Comparison of ENCODE assay signal across 23 cellular contexts in the genomic region with DNA sequence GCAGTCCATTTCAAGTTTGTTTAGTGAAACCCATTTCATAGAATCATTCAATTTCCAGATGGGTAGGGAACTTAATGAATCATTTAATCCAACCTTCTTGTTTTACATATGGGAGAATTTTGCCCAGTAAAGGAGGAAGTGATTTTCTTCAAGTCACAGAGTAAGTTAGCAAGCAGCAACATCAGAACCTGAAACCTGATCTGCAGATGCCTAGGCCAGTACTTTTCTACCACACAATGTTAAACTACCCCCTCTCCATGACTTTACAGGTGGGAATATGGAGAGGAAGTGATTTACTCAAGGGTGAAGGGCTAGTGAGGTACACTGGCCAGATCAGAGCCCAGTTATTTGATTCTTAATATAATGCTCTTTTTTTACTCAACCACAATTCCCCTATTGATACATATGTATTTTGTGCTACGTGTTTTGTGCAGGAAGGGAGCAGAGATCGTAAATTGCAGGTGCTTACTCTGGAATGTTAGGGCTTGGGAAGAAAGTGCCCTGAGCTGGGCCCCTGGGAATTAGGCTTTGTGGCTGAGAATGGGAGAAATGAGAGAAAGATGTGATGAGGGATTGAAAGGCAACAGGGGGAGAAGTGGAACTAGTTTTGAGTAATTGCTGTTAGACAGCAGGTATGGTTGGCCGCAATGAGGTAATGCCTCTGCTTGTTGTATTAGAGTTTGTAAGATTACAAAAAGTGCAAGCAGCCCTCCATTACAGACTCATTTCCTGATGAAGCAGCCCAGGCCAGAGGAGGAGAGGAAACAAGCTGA. TPM values are rescaled to one million over a fixed set of nuclear protein-coding genes. Genes with fewer than 3 reads are reported as not detected.
DNase-seq lines count a peak whose midpoint lies in the region; ATAC-seq, FAIRE-seq and TF ChIP-seq lines count a peak whose summit lies in the region.
"Had no signal": no experiment of that assay in that cellular context is flagged by ENCODE, and none has a peak within 500 bp of the region (broad histone marks: within the 10 kb centered on the region; RNA-seq: fewer than 3 reads in every experiment).

No MANE protein-coding gene starts in this region.

- CTCF ChIA-PET in H1 (lab: Charles Lee; ENCODE audit: partially characterized antibody), result no interaction called here

- no peaks in the 10 kb centered on the region for H3K79me2 ChIP-seq in H1 (ENCODE audit: control insufficient read depth in 1 of 2, insufficient read depth in 2 of 2, low read length in 2 of 2)

- no peak for TF ChIP-seq RAD21 in H1 (IDR thresholded peaks at IDR 0.05 in 1 of 2, conservative IDR thresholded peaks at IDR 0.05 in 1 of 2; ENCODE audit: low read depth in 2 of 2, low read length in 2 of 2)

- H3K23me2 ChIP-seq in H1 (ENCODE audit: low read depth, low read length), result no peaks in the 10 kb centered on the region

- H3K9me3 ChIP-seq in H1 (ENCODE audit: insufficient read depth in 2 of 2, low read depth in 1 of 2, low read length in 1 of 2), result no peaks in the 10 kb centered on the region
- H3K9me3 ChIP-seq: MG63, tibial nerve had no signal

- H3K4ac ChIP-seq in H1 (replicated peaks; ENCODE audit: insufficient read length, low read depth, low read length), result no peak overlapping the region

- TF ChIP-seq POLR2A in H1 (IDR thresholded peaks at IDR 0.05; ENCODE audit: control extremely low read depth in 1 of 2, low read depth in 2 of 2, low read length in 2 of 2), result no peak

- H3K79me1 ChIP-seq in H1 (ENCODE audit: low read depth, low read length), result no peaks in the 10 kb centered on the region

- no peak overlapping the region for H3K27ac ChIP-seq in H1 (ENCODE audit: low read depth, low read length)
- H3K27ac ChIP-seq: tibial nerve had no signal

- no peak overlapping the region for H3K4me3 ChIP-seq in H1 (ENCODE audit: extremely low read depth in 1 of 4, insufficient read depth in 2 of 4, low read depth in 3 of 4, low read length in 4 of 4)
- H3K4me3 ChIP-seq: MG63, tibial nerve had no signal

- H3K36me3 ChIP-seq in H1 (ENCODE audit: control insufficient read depth in 2 of 4, insufficient read depth in 4 of 4, low read length in 3 of 4), result no peaks in the 10 kb centered on the region
- H3K36me3 ChIP-seq: MG63, tibial nerve had no signal

- no peaks in the 10 kb centered on the region for H4K20me1 ChIP-seq in H1 (replicated peaks in 1 of 2; ENCODE audit: control insufficient read depth in 1 of 2, insufficient read depth in 2 of 2, low read length in 2 of 2)

- H4K5ac ChIP-seq in H1 (ENCODE audit: insufficient read length, low read depth, low read length), result no peak overlapping the region

- no peak overlapping the region for H2AFZ ChIP-seq in H1 (ENCODE audit: low read length)

- POLR2A ChIA-PET in H1 (lab: Charles Lee; ENCODE audit: partially characterized antibody), result no interaction called here

- H3K4me2 ChIP-seq in H1 (ENCODE audit: insufficient read depth in 1 of 2, low read depth in 2 of 2, low read length in 2 of 2), result no peak overlapping the region

- no peak overlapping the region for H2BK5ac ChIP-seq in H1 (ENCODE audit: low read depth, low read length)

- H2BK120ac ChIP-seq in H1 (replicated peaks; ENCODE audit: low read depth, low read length), result no peak overlapping the region

- H3K27me3 ChIP-seq in H1 (replicated peaks in 1 of 4; ENCODE audit: control insufficient read depth in 3 of 4, extremely low read depth in 1 of 4, insufficient read depth in 3 of 4, low read length in 3 of 4), result no peaks in the 10 kb centered on the region
- H3K27me3 ChIP-seq: MG63 had no signal

- H2BK12ac ChIP-seq in H1 (ENCODE audit: low read depth, low read length), result no peak overlapping the region

- no peak for TF ChIP-seq EP300 in H1 (IDR thresholded peaks at IDR 0.05; ENCODE audit: borderline replicate concordance in 1 of 2, low read depth in 2 of 2, low read length in 2 of 2)

- WGBS in H1 (ENCODE audit: extremely low coverage in 1 of 2, insufficient coverage in 1 of 2, insufficient read length in 1 of 2, insufficient replicate concordance in 2 of 2, low coverage in 1 of 2, low lambda C conversion rate in 2 of 2, missing lambda C conversion rate in 1 of 2), 2 experiments, result 84% methylated on average over 3 of the region's 3 CpGs; no CpG with 5 or more reads in 1 of the 2 experiments

- no peak overlapping the region for H4K8ac ChIP-seq in H1 (ENCODE audit: extremely low read depth, insufficient read depth, low read length)

- peak; percentile 40 for ATAC-seq in GM18499 (IDR thresholded peaks at IDR 0.05; ENCODE audit: insufficient read depth, unreplicated experiment)
- ATAC-seq in GM19395 (IDR thresholded peaks at IDR 0.05; ENCODE audit: unreplicated experiment), result peak; percentile 50
- peak; percentile 18 for ATAC-seq in HG03135 (IDR thresholded peaks at IDR 0.05; ENCODE audit: unreplicated experiment)
- no peak for ATAC-seq in HG03457 (IDR thresholded peaks at IDR 0.05; ENCODE audit: unreplicated experiment)
- no peak for ATAC-seq in HG02938 (IDR thresholded peaks at IDR 0.05; ENCODE audit: unreplicated experiment)
- ATAC-seq in GM19463 (IDR thresholded peaks at IDR 0.05; ENCODE audit: unreplicated experiment), result no peak
- ATAC-seq: left ventricle myocardium superior; stimulated activated naive CD8-positive, alpha-beta T cell treated with anti-CD3 and anti-CD28 coated beads, Interleukin-15, amount 100 ng/mL, for 72 hours; T-cell had no signal

- peak; percentile 87 for FAIRE-seq in H1 (lab: Jason Lieb, UNC)
- FAIRE-seq: bronchial epithelial cell, endothelial cell of umbilical vein had no signal

- no peak for DNase-seq in H1 (ENCODE audit: low read depth in 1 of 2, low spot score in 2 of 2)
- no peak for DNase-seq in activated CD4-positive, alpha-beta T cell treated with anti-CD3 and anti-CD28 coated beads for 4 hours
- DNase-seq: activated CD4-positive, alpha-beta T cell treated with anti-CD3 and anti-CD28 coated beads, Interleukin-2, amount 50 U/mL, for 4 hours; amniotic stem cell; CD4-positive, alpha-beta T cell; GDM1; immature natural killer cell; left ventricle myocardium superior; MG63; NCI-H1436 treated with DMSO at 0.1 percent for 48 hours; NCI-H774; stimulated activated CD4-positive, alpha-beta T cell treated with anti-CD3 and anti-CD28 coated beads, Interleukin-1b, Interleukin-23, amount 100 ng/mL, for 48 hours; stimulated activated naive CD8-positive, alpha-beta T cell treated with anti-CD3 and anti-CD28 coated beads, Interleukin-15, amount 100 ng/mL, for 72 hours; T-cell had no signal

- H3K56ac ChIP-seq in H1 (replicated peaks; ENCODE audit: insufficient read length, low read depth, low read length), result no peak overlapping the region

- no peak for TF ChIP-seq CTCF in H1 (IDR thresholded peaks at IDR 0.05; ENCODE audit: control extremely low read depth in 1 of 3, insufficient read depth in 1 of 3, low read depth in 1 of 3, low read length in 3 of 3)

- peaks cover 0 to 8% (median 2%) of the 10 kb centered on the region in 4 experiments; a peak in 4 of 7 replicates for H3K4me1 ChIP-seq in H1 (replicated peaks in 1 of 4; ENCODE audit: control insufficient read depth in 3 of 4, insufficient read depth in 4 of 4, low read length in 3 of 4)
- H3K4me1 ChIP-seq: tibial nerve had no signal

- no peak overlapping the region for H2BK20ac ChIP-seq in H1 (ENCODE audit: low read length)

- H2BK15ac ChIP-seq in H1 (ENCODE audit: low read length), result no peak overlapping the region

- H2AK5ac ChIP-seq in H1 (ENCODE audit: low read depth, low read length), result no peak overlapping the region

- H3K14ac ChIP-seq in H1 (ENCODE audit: insufficient read length), result no peak overlapping the region

- H3K18ac ChIP-seq in H1 (ENCODE audit: extremely low read depth, low read length), result no peak overlapping the region; the same call in 1 of the 2 replicates

- H3K23ac ChIP-seq in H1 (ENCODE audit: insufficient read length), result no peak overlapping the region

- no peak overlapping the region for H3K9ac ChIP-seq in H1 (replicated peaks in 1 of 4; ENCODE audit: extremely low read depth in 1 of 4, low read depth in 3 of 4, low read length in 3 of 4)

- H4K91ac ChIP-seq in H1 (replicated peaks; ENCODE audit: insufficient read length, low read length), result no peak overlapping the region

TF ChIP-seq in H1, 55 proteins besides CTCF, POLR2A, EP300 and RAD21 (continues in another document):
- TF ChIP-seq JUN (IDR thresholded peaks at IDR 0.05; ENCODE audit: low read depth, low read length) (no peak), RXRA (IDR thresholded peaks at IDR 0.05; ENCODE audit: insufficient read depth, low read depth, low read length) (no peak), RNF2 (IDR thresholded peaks at IDR 0.05; ENCODE audit: borderline replicate concordance, low read depth, low read length, missing control alignments, poor library complexity, severe bottlenecking) (no peak), JUND (IDR thresholded peaks at IDR 0.05; ENCODE audit: low read length) (no peak), SIN3A (conservative IDR thresholded peaks at IDR 0.05 in 1 of 2, IDR thresholded peaks at IDR 0.05 in 1 of 2; ENCODE audit: low read depth in 1 of 2, low read length in 2 of 2) (no peak), SAP30 (IDR thresholded peaks at IDR 0.05; ENCODE audit: insufficient read depth, insufficient replicate concordance, low read length) (no peak), SIX5 (IDR thresholded peaks at IDR 0.05; ENCODE audit: low read depth, low read length) (no peak)

RNA-seq across cellular contexts. Expression of a gene that starts 6.8 kb away (rescaled TPM):
- total RNA-seq in H1 (2021; fragmentation: NEBNext Ultra II Directional; extraction: Animal tissue kit (Norgen Biotek cat#: 25700)), result 2.0 and 2.3 TPM in 2 replicates
- 0.86 and 1.1 TPM in 2 replicates for polyA plus RNA-seq in H1 (2011; rRNA removed)
- polyA plus RNA-seq in H1 (2011; cell fraction: cytosol; rRNA removed), result 1.2 TPM
- polyA plus RNA-seq in H1 (2011; cell fraction: nucleus; rRNA removed), result 1.3 TPM
- 0.76 to 1.5 TPM (median 1.1 TPM) in 4 replicates for polyA plus RNA-seq in H1 (2012, experiment 1 of 2)
- not detected for polyA plus RNA-seq in H1 (2012, experiment 2 of 2)
- 0.91 TPM for polyA plus RNA-seq in H1 (2013, experiment 1 of 2)
- 0.98 TPM for polyA plus RNA-seq in H1 (2013, experiment 2 of 2)
- 6.6 and 6.8 TPM in 2 replicates for polyA minus RNA-seq in H1 (2011; rRNA and poly(A)+ RNA removed)
- 2.4 TPM for polyA minus RNA-seq in H1 (2011; cell fraction: cytosol; rRNA and poly(A)+ RNA removed)
- polyA minus RNA-seq in H1 (2011; cell fraction: nucleus; rRNA and poly(A)+ RNA removed), result 8.3 TPM
- total RNA-seq: bronchial epithelial cell, endothelial cell of umbilical vein, tibial nerve had no signal
- polyA plus RNA-seq: endothelial cell of umbilical vein had no signal

Comparison
In these comparisons a context has a peak if more than half of its experiments do, and no peak if none do; other contexts are left out.
1. ATAC-seq: peak in GM18499 (single experiment), GM19395 (single experiment) and HG03135 (single experiment); none in HG03457 (single experiment), HG02938 (single experiment) and GM19463 (single experiment).